In genomic region chr9:89604463-89605180, GRCh38 we compare ENCODE assay signal across 1 cellular context.
TF ChIP-seq lines count a peak whose summit lies in the region.

Gene GADD45G, plus strand, starts transcription at chr9:89605012. Its CDS starts 110 bp downstream, at chr9:89605122.

TF ChIP-seq in GM12878, 131 proteins besides CTCF, POLR2A, EP300 and RAD21 (continued from another document):
- TF ChIP-seq PRDM15 (CRISPR knock-in tag; IDR thresholded peaks at IDR 0.05) (no peak), RUNX3 (IDR thresholded peaks at IDR 0.05; ENCODE audit: low read length) (peak; percentile 31), USF1 (IDR thresholded peaks at IDR 0.05; ENCODE audit: borderline replicate concordance, extremely low read length, insufficient read depth, low read depth, low read length) (peak; percentile 73), GATAD2B (conservative IDR thresholded peaks at IDR 0.05; ENCODE audit: low read depth) (0 out of 2 replicates have a peak, but pooled peaks have one; percentile 40), SKIL (IDR thresholded peaks at IDR 0.05; ENCODE audit: low read depth, poor library complexity, severe bottlenecking) (no peak), BCL3 (IDR thresholded peaks at IDR 0.05; ENCODE audit: borderline replicate concordance, insufficient read depth, low read depth, low read length, poor library complexity, severe bottlenecking) (no peak), YBX1 (IDR thresholded peaks at IDR 0.05) (no peak), NFIC (IDR thresholded peaks at IDR 0.05; ENCODE audit: low read depth, low read length) (0 out of 2 replicates have a peak, but pooled peaks have one; percentile 30), HDAC2 (IDR thresholded peaks at IDR 0.05) (no peak), SREBF1 (IDR thresholded peaks at IDR 0.05; ENCODE audit: low read length) (no peak), RBBP5 (conservative IDR thresholded peaks at IDR 0.05) (no peak), ZNF384 (IDR thresholded peaks at IDR 0.05; ENCODE audit: borderline replicate concordance, low read depth, low read length) (peak; percentile 96), TCF12 (IDR thresholded peaks at IDR 0.05; ENCODE audit: low read depth, low read length) (peak; percentile 38; the same call in 1 of the 2 replicates), USF2 (IDR thresholded peaks at IDR 0.05; ENCODE audit: borderline replicate concordance, low read depth, low read length) (peak; percentile 51), EGR1 (IDR thresholded peaks at IDR 0.05; ENCODE audit: borderline replicate concordance in 1 of 2, low read depth in 2 of 2, low read length in 2 of 2) (0 out of 3 replicates have a peak, but pooled peaks of 1 of the 2 experiments have one; percentile 19), SP1 (IDR thresholded peaks at IDR 0.05; ENCODE audit: low read depth, low read length) (peak; percentile 29), PAX8 (IDR thresholded peaks at IDR 0.05) (no peak), MXI1 (IDR thresholded peaks at IDR 0.05; ENCODE audit: low read depth, low read length) (peak; percentile 63; the same call in 1 of the 2 replicates), TAF1 (IDR thresholded peaks at IDR 0.05; ENCODE audit: borderline replicate concordance, low read depth, low read length) (0 out of 2 replicates have a peak, but pooled peaks have one; percentile 14), CHD2 (IDR thresholded peaks at IDR 0.05; ENCODE audit: borderline replicate concordance, low read depth, low read length) (0 out of 2 replicates have a peak, but pooled peaks have one; percentile 26), POLR2AphosphoS5 (IDR thresholded peaks at IDR 0.05; ENCODE audit: low read length) (peak; percentile 87), DPF2 (IDR thresholded peaks at IDR 0.05) (peak; percentile 68), RCOR1 (conservative IDR thresholded peaks at IDR 0.05; ENCODE audit: low read depth, low read length) (no peak), RFX5 (IDR thresholded peaks at IDR 0.05; ENCODE audit: low read depth, low read length) (peak; percentile 88), TCF7 (IDR thresholded peaks at IDR 0.05; ENCODE audit: borderline replicate concordance) (no peak), NKRF (conservative IDR thresholded peaks at IDR 0.05) (peak; percentile 34; the same call in 1 of the 2 replicates), BHLHE40 (IDR thresholded peaks at IDR 0.05; ENCODE audit: borderline replicate concordance in 1 of 2, low read depth in 2 of 2, low read length in 1 of 2) (peak; percentile 97 to 98), ATF7 (IDR thresholded peaks at IDR 0.05; ENCODE audit: low read depth) (no peak), IKZF1 (conservative IDR thresholded peaks at IDR 0.05) (no peak), RAD51 (IDR thresholded peaks at IDR 0.05) (peak; percentile 41; the same call in 1 of the 2 replicates), SMC3 (IDR thresholded peaks at IDR 0.05; ENCODE audit: borderline replicate concordance, low read length) (no peak), FOXK2 (IDR thresholded peaks at IDR 0.05) (no peak), CREB1 (IDR thresholded peaks at IDR 0.05; ENCODE audit: low read depth) (0 out of 2 replicates have a peak, but pooled peaks have one; percentile 27), LARP7 (IDR thresholded peaks at IDR 0.05) (peak; percentile 33; the same call in 1 of the 2 replicates), ZNF687 (IDR thresholded peaks at IDR 0.05) (no peak), ELK1 (IDR thresholded peaks at IDR 0.05; ENCODE audit: low read depth, low read length) (peak; percentile 76), POU2F2 (IDR thresholded peaks at IDR 0.05; ENCODE audit: borderline replicate concordance, low read depth, low read length) (peak; percentile 83; the same call in 2 of the 3 replicates), NFXL1 (IDR thresholded peaks at IDR 0.05; ENCODE audit: borderline replicate concordance) (no peak)
